In the genomic region with DNA sequence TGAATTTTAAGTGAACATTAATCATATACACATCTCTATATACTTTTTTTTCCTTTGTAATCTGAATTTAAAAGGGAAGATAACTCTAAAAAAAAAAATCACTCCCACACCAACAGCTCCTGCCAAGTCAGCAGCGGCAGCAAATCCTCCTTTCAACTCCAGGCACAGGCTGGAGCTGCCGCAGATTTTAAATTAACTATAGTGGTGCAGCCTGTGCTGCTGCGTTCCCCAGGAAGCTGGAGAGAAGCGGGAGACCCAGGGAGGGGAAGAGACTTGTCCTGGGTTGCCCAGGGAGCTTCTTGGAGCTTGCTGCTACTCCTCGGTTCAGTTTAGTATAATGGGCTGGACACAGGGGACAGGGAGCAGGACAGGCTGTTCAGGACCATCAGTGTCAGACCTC, we compare ENCODE assay signal across 19 cellular contexts.
"Had no signal": no experiment of that assay in that cellular context is flagged by ENCODE, and none has a peak within 500 bp of the region (broad histone marks: within the 10 kb centered on the region; RNA-seq: fewer than 3 reads in every experiment).

No MANE protein-coding gene starts in this region.

- H3K27ac ChIP-seq: breast epithelium, gastrocnemius medialis, heart right ventricle, prostate gland, sigmoid colon, spleen had no signal

- H3K4me3 ChIP-seq: breast epithelium, gastrocnemius medialis, heart right ventricle, mucosa of descending colon, prostate gland, sigmoid colon, spleen had no signal

- ATAC-seq: activated T-cell treated with anti-CD3 and anti-CD28 coated beads, Interleukin-2, amount 50 U/mL, for 72 hours; gastrocnemius medialis; heart right ventricle; left lobe of liver; mucosa of descending colon; naive thymus-derived CD4-positive, alpha-beta T cell; stimulated activated naive CD8-positive, alpha-beta T cell treated with anti-CD3 and anti-CD28 coated beads, Interleukin-15, amount 100 ng/mL, for 72 hours had no signal

- H3K36me3 ChIP-seq: breast epithelium, gastrocnemius medialis, heart right ventricle, prostate gland, sigmoid colon, spleen had no signal

- DNase-seq: activated B cell treated with CpG ODN at 0.5 μM for 24 hours; activated CD4-positive, alpha-beta T cell treated with anti-CD3 and anti-CD28 coated beads, Interleukin-2, amount 10 ng/mL, durations not matched to agents 24 days and 14 days; activated CD8-positive, alpha-beta memory T cell treated with anti-CD3 and anti-CD28 coated beads, Interleukin-2, amount 50 U/mL, for 48 hours; activated gamma-delta T cell treated with Interleukin-2 at 50 U/mL for 16 hours; activated T-cell treated with anti-CD3 and anti-CD28 coated beads, Interleukin-2, amount 50 U/mL, for 72 hours; cerebellar nuclear complex; effector CD8-positive, alpha-beta T cell; gastrocnemius medialis; heart right ventricle; islet precursor cell; mucosa of descending colon; naive thymus-derived CD4-positive, alpha-beta T cell; sigmoid colon; spleen; stimulated activated naive CD8-positive, alpha-beta T cell treated with anti-CD3 and anti-CD28 coated beads, Interleukin-15, amount 100 ng/mL, for 72 hours had no signal

- FAIRE-seq: TTC549 had no signal

- H3K9me3 ChIP-seq: breast epithelium, gastrocnemius medialis, heart right ventricle, mucosa of descending colon, prostate gland, sigmoid colon, spleen had no signal
